9 cellular contexts compared by ENCODE assay signal in the genomic region with DNA sequence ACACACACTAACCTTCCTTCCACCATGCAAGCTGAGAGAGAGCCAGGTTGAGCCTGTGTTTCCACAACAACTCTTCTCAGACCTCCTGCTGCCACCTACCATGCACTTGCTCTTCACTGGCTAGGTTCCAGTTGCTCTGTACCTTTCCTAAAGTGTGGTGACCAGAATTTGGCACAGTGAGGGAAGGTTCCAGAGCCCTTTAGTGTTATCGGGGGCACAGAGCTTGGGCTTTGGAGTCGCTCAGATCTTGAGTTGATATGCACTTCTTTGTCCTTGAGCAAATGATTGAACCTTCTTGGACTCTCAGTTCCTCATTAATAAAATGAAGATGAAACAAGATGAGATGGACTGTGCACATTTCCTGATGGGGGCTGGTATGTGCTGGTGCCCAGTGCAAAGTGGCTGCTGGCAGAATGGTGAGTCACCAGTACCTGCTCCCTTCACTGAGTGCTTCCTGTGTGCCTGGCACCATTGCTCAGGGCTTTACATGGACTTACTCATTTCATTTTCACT. TPM values are rescaled to one million over a fixed set of nuclear protein-coding genes. Genes with fewer than 3 reads are reported as not detected.
DNase-seq lines count a peak whose midpoint lies in the region; ATAC-seq and TF ChIP-seq lines count a peak whose summit lies in the region.
"Had no signal": no experiment of that assay in that cellular context is flagged by ENCODE, and none has a peak within 500 bp of the region (broad histone marks: within the 10 kb centered on the region; RNA-seq: fewer than 3 reads in every experiment).

No MANE protein-coding gene starts in this region.

- H3K27me3 ChIP-seq in neural progenitor cell (no peaks in the 10 kb centered on the region), suprapubic skin (no peaks in the 10 kb centered on the region)

- H3K4me3 ChIP-seq in neural progenitor cell (no peak overlapping the region), suprapubic skin (no peak overlapping the region)

- H4K20me1 ChIP-seq in neural progenitor cell (ENCODE audit: low read depth): peaks cover 30% of the 10 kb centered on the region

- TF ChIP-seq CTCF in neural progenitor cell (IDR thresholded peaks at IDR 0.05) (no peak), suprapubic skin (IDR thresholded peaks at IDR 0.05) (no peak)

- no peak overlapping the region for H3K4me2 ChIP-seq in neural progenitor cell

- no peak for TF ChIP-seq EP300 in suprapubic skin (IDR thresholded peaks at IDR 0.05)

- no peaks in the 10 kb centered on the region for H3F3A ChIP-seq in neural progenitor cell (ENCODE audit: low read depth)

- no peak overlapping the region for H3K9ac ChIP-seq in neural progenitor cell

- H3K36me3 ChIP-seq in neural progenitor cell (no peaks in the 10 kb centered on the region), suprapubic skin (no peaks in the 10 kb centered on the region)

- H3K9me3 ChIP-seq in neural progenitor cell (ENCODE audit: low read depth): no peaks in the 10 kb centered on the region
- peaks cover 5% of the 10 kb centered on the region for H3K9me3 ChIP-seq in suprapubic skin

- H3K9me3 Mint-ChIP-seq in naive B cell (peaks cover 0 to 13% (median 8%) of the 10 kb centered on the region in 7 donors), neural progenitor cell (peaks cover 13% of the 10 kb centered on the region)

- H3K27ac Mint-ChIP-seq in naive B cell (peak overlapping the region in 1 of 6 donors; percentile 24), neural progenitor cell (no peak overlapping the region)

- H3K4me1 Mint-ChIP-seq in naive B cell: peaks cover 14 to 16% (median 14%) of the 10 kb centered on the region in 3 donors
- H3K4me1 Mint-ChIP-seq in neural progenitor cell: peaks cover 4% of the 10 kb centered on the region

- no peak overlapping the region for H3K4me3 Mint-ChIP-seq in naive B cell
- no peak overlapping the region for H3K4me3 Mint-ChIP-seq in neural progenitor cell

- peak; percentile 93 for ATAC-seq in GM18907 (IDR thresholded peaks at IDR 0.05; ENCODE audit: unreplicated experiment)
- peak; percentile 85 for ATAC-seq in HG02588 (IDR thresholded peaks at IDR 0.05; ENCODE audit: unreplicated experiment)
- peak; percentile 32 to 58 for ATAC-seq in naive B cell (ENCODE audit: low read depth in 2 of 2)
- ATAC-seq: Panc1 had no signal

- peaks cover 4 to 11% of the 10 kb centered on the region in 2 donors for H3K36me3 Mint-ChIP-seq in naive B cell
- peaks cover 28% of the 10 kb centered on the region for H3K36me3 Mint-ChIP-seq in neural progenitor cell

- no peak for TF ChIP-seq POLR2A in suprapubic skin (IDR thresholded peaks at IDR 0.05)

- no peak overlapping the region for H3K27ac ChIP-seq in neural progenitor cell
- no peak overlapping the region for H3K27ac ChIP-seq in suprapubic skin

- no peak overlapping the region for H2AFZ ChIP-seq in neural progenitor cell (replicated peaks)

- peaks cover 3% of the 10 kb centered on the region for H3K4me1 ChIP-seq in neural progenitor cell
- H3K4me1 ChIP-seq in suprapubic skin: no peaks in the 10 kb centered on the region

- H3K27me3 Mint-ChIP-seq in naive B cell (no peaks in the 10 kb centered on the region), neural progenitor cell (ENCODE audit: insufficient read depth, low read depth) (peaks cover 2% of the 10 kb centered on the region)

- 94% methylated on average over 2 of the region's 2 CpGs for WGBS in suprapubic skin

- DNase-seq in NCI-H2196 treated with DMSO at 0.1 percent for 48 hours (lab: John Stamatoyannopoulos, UW; ENCODE audit: unreplicated experiment) (peak; percentile 55), naive B cell (no peak), amygdala (lab: John Stamatoyannopoulos, UW) (no peak), AG08395 (ENCODE audit: low spot score) (no peak), neural progenitor cell (ENCODE audit: low spot score) (no peak), suprapubic skin (ENCODE audit: low spot score in 2 of 2) (no peak)

- peaks cover 17% of the 10 kb centered on the region for H3K79me2 ChIP-seq in neural progenitor cell (ENCODE audit: low read depth)

RNA-seq across cellular contexts. Expression of a gene that starts 47.1 kb away (rescaled TPM):
- 1 to 10 TPM; 3.2 to 5.8 (median 3.5) TPM for polyA plus RNA-seq in naive B cell (ENCODE audit: low read depth in 6 of 6)
- total RNA-seq in neural progenitor cell (ENCODE audit: low replicate concordance) (51.5 and 55.5 TPM in 2 replicates), suprapubic skin (100 to 1,000 TPM in 1 of 4 donors, 10 to 100 TPM in 3; 44.0 to 104 (median 59.6) TPM)
